27 cellular contexts compared by ENCODE assay signal in genomic region chr11:13917269-13917668, GRCh38.
"Had no signal": no experiment of that assay in that cellular context is flagged by ENCODE, and none has a peak within 500 bp of the region (broad histone marks: within the 10 kb centered on the region; RNA-seq: fewer than 3 reads in every experiment).

No MANE protein-coding gene starts in this region.

- H3K9ac ChIP-seq: neural progenitor cell, parathyroid adenoma had no signal

- DNase-seq: effector CD8-positive, alpha-beta T cell; endodermal cell; foreskin fibroblast; gastrocnemius medialis; heart left ventricle; left cardiac atrium; left lung; mammary epithelial cell; mesendoderm; midbrain; naive thymus-derived CD4-positive, alpha-beta T cell; stimulated activated CD4-positive, alpha-beta T cell treated with anti-CD3 and anti-CD28 coated beads, Interleukin-2, amount 100 ng/mL, for 24 hours; stimulated activated CD4-positive, alpha-beta T cell treated with anti-CD3 and anti-CD28 coated beads, Interleukin-4, amount 100 ng/mL, for 24 hours; stimulated activated naive CD4-positive, alpha-beta T cell treated with Interleukin-2 at 50 U/mL for 16 hours; stomach; thyroid gland; trophoblast cell had no signal

- H3K4me1 ChIP-seq: gastrocnemius medialis, heart left ventricle, left lung, neural progenitor cell, parathyroid adenoma, right atrium auricular region, stomach, thyroid gland had no signal

- ATAC-seq: esophagus mucosa; gastrocnemius medialis; heart left ventricle; left cardiac atrium; left lung; naive thymus-derived CD4-positive, alpha-beta T cell; sciatic nerve; stimulated activated effector memory CD8-positive, alpha-beta T cell treated with anti-CD3 and anti-CD28 coated beads, Interleukin-12 subunit alpha, Interleukin-12 subunit beta, amount 100 ng/mL, for 72 hours had no signal

- H3K9me3 Mint-ChIP-seq: endodermal cell, neural progenitor cell had no signal

- H3K4me3 Mint-ChIP-seq: endodermal cell; naive thymus-derived CD4-positive, alpha-beta T cell; nephron; neural progenitor cell; stimulated activated effector memory CD8-positive, alpha-beta T cell treated with anti-CD3 and anti-CD28 coated beads, Interleukin-12 subunit alpha, Interleukin-12 subunit beta, amount 100 ng/mL, for 72 hours had no signal

- H3K27ac Mint-ChIP-seq: endodermal cell; neural progenitor cell; progenitor cell of endocrine pancreas; stimulated activated effector memory CD8-positive, alpha-beta T cell treated with anti-CD3 and anti-CD28 coated beads, Interleukin-12 subunit alpha, Interleukin-12 subunit beta, amount 100 ng/mL, for 72 hours had no signal

- H3K4me3 ChIP-seq: gastrocnemius medialis, heart left ventricle, hepatocyte, left lung, neural progenitor cell, right atrium auricular region, stomach, thyroid gland had no signal

- H3K27me3 ChIP-seq: gastrocnemius medialis, hepatocyte, left lung, neural progenitor cell, right atrium auricular region, stomach, thyroid gland had no signal

- H3K4me1 Mint-ChIP-seq: endodermal cell had no signal

- H3K27ac ChIP-seq: epithelial cell of prostate, gastrocnemius medialis, heart left ventricle, hepatocyte, left lung, neural progenitor cell, parathyroid adenoma, right atrium auricular region, stomach, thyroid gland had no signal

- H3K36me3 Mint-ChIP-seq: neural progenitor cell; stimulated activated effector memory CD8-positive, alpha-beta T cell treated with anti-CD3 and anti-CD28 coated beads, Interleukin-12 subunit alpha, Interleukin-12 subunit beta, amount 100 ng/mL, for 72 hours had no signal

- H3K36me3 ChIP-seq: gastrocnemius medialis, heart left ventricle, left lung, neural progenitor cell, right atrium auricular region, stomach, thyroid gland had no signal

- H3K9me3 ChIP-seq: gastrocnemius medialis, heart left ventricle, left lung, right atrium auricular region, stomach, thyroid gland had no signal
